ENCODE assay signal across 9 cellular contexts in the genomic region with DNA sequence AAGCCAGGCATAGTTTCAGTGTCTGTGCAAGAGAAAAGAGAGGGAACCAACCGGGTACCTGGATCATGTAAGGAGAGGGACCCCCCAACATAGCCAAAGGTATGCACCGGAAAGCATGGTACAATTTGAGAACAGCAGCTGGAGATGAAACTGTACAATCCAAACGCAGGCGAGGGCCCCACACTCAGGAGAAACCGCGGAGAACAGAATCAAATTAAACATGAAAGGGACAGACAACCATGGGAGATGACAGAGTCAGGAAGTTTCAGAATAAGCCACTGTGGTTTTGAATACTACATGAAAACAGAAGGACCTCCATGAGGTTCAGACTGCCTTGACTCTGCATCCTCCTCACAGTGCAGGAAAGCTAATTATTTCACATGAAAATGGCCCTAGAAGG.
DNase-seq lines count a peak whose midpoint lies in the region; ATAC-seq and TF ChIP-seq lines count a peak whose summit lies in the region.
"Had no signal": no experiment of that assay in that cellular context is flagged by ENCODE, and none has a peak within 500 bp of the region (broad histone marks: within the 10 kb centered on the region; RNA-seq: fewer than 3 reads in every experiment).

No MANE protein-coding gene starts in this region.

- peaks cover 9% of the 10 kb centered on the region for H3K4me1 ChIP-seq in GM23338 (ENCODE audit: insufficient read depth)
- H3K4me1 ChIP-seq in neural progenitor cell: peaks cover 39% of the 10 kb centered on the region
- H3K4me1 ChIP-seq: sigmoid colon had no signal

- no peaks in the 10 kb centered on the region for H4K20me1 ChIP-seq in GM23338 (replicated peaks; ENCODE audit: insufficient read depth)
- H4K20me1 ChIP-seq in neural progenitor cell (ENCODE audit: low read depth): no peaks in the 10 kb centered on the region

- no peaks in the 10 kb centered on the region for H3K9me2 ChIP-seq in GM23338 (ENCODE audit: insufficient read depth)

- no peak overlapping the region for H3K4me3 ChIP-seq in GM23338
- no peak overlapping the region for H3K4me3 ChIP-seq in neural progenitor cell
- H3K4me3 ChIP-seq: sigmoid colon had no signal

- no peak overlapping the region for H3K4me2 ChIP-seq in GM23338
- H3K4me2 ChIP-seq in neural progenitor cell: no peak overlapping the region

- H3K36me3 ChIP-seq in GM23338 (ENCODE audit: insufficient read depth) (no peaks in the 10 kb centered on the region), neural progenitor cell (no peaks in the 10 kb centered on the region)
- H3K36me3 ChIP-seq: sigmoid colon had no signal

- H3K4me1 Mint-ChIP-seq in GM23338 (peaks cover 24% of the 10 kb centered on the region), T-helper 17 cell (peaks cover 10% of the 10 kb centered on the region), neural progenitor cell (peaks cover 50% of the 10 kb centered on the region)

- DNase-seq in GM23338 (ENCODE audit: low spot score) (no peak), T-helper 17 cell (no peak), neural progenitor cell (ENCODE audit: low spot score) (no peak), middle frontal gyrus (ENCODE audit: extremely low spot score, low spot score) (no peak), NCI-H526 treated with DMSO at 0.1 percent for 48 hours (lab: John Stamatoyannopoulos, UW) (no peak)
- no peak for DNase-seq in stimulated activated naive CD4-positive, alpha-beta T cell treated with Interleukin-2 at 50 U/mL for 16 hours (lab: John Stamatoyannopoulos, UW)
- DNase-seq: NCI-H1048, sigmoid colon had no signal

- ATAC-seq in GM18502 (IDR thresholded peaks at IDR 0.05; ENCODE audit: poor library complexity, unreplicated experiment): peak; percentile 62
- no peak for ATAC-seq in GM23338
- peak; percentile 39 for ATAC-seq in T-helper 17 cell

- peak overlapping the region; percentile 66 for H3K27ac Mint-ChIP-seq in GM23338
- peak overlapping the region; percentile 39 for H3K27ac Mint-ChIP-seq in T-helper 17 cell
- H3K27ac Mint-ChIP-seq in neural progenitor cell: peak overlapping the region; percentile 57

- no peaks in the 10 kb centered on the region for H3K27me3 ChIP-seq in GM23338 (ENCODE audit: insufficient read depth)
- H3K27me3 ChIP-seq in neural progenitor cell: no peaks in the 10 kb centered on the region
- H3K27me3 ChIP-seq: sigmoid colon had no signal

- H3F3A ChIP-seq in GM23338 (replicated peaks; ENCODE audit: low read depth) (no peaks in the 10 kb centered on the region), neural progenitor cell (ENCODE audit: low read depth) (peaks cover 13% of the 10 kb centered on the region)

- peaks cover 4% of the 10 kb centered on the region for H3K27me3 Mint-ChIP-seq in GM23338 (ENCODE audit: insufficient read depth, low read depth, poor library complexity)
- peaks cover 17% of the 10 kb centered on the region for H3K27me3 Mint-ChIP-seq in T-helper 17 cell
- peaks cover 2% of the 10 kb centered on the region for H3K27me3 Mint-ChIP-seq in neural progenitor cell (ENCODE audit: insufficient read depth, low read depth)

- no peak overlapping the region for H3K9ac ChIP-seq in neural progenitor cell

- H3K79me2 ChIP-seq in GM23338 (replicated peaks; ENCODE audit: insufficient read depth) (no peaks in the 10 kb centered on the region), neural progenitor cell (ENCODE audit: low read depth) (no peaks in the 10 kb centered on the region)

- H3K9me3 ChIP-seq in T-helper 17 cell (ENCODE audit: control insufficient read depth, low read length, poor library complexity, severe bottlenecking) (no peaks in the 10 kb centered on the region), neural progenitor cell (ENCODE audit: low read depth) (no peaks in the 10 kb centered on the region)
- H3K9me3 ChIP-seq: sigmoid colon had no signal

- no peak for TF ChIP-seq CTCF in GM23338 (conservative IDR thresholded peaks at IDR 0.05; ENCODE audit: low read depth in 2 of 2)
- no peak for TF ChIP-seq CTCF in neural progenitor cell (IDR thresholded peaks at IDR 0.05)

- peak overlapping the region; percentile 79 for H2AFZ ChIP-seq in GM23338
- no peak overlapping the region for H2AFZ ChIP-seq in neural progenitor cell (replicated peaks)

- H3K4me3 Mint-ChIP-seq in GM23338: no peak overlapping the region
- no peak overlapping the region for H3K4me3 Mint-ChIP-seq in T-helper 17 cell
- H3K4me3 Mint-ChIP-seq in neural progenitor cell: no peak overlapping the region

- no peaks in the 10 kb centered on the region; the same call in 2 of the 3 replicates for H3K9me3 Mint-ChIP-seq in GM23338
- peaks cover 23% of the 10 kb centered on the region for H3K9me3 Mint-ChIP-seq in neural progenitor cell

- H3K36me3 Mint-ChIP-seq in GM23338 (ENCODE audit: low read depth): no peaks in the 10 kb centered on the region
- H3K36me3 Mint-ChIP-seq in T-helper 17 cell (ENCODE audit: low read depth): no peaks in the 10 kb centered on the region
- peaks cover 15% of the 10 kb centered on the region for H3K36me3 Mint-ChIP-seq in neural progenitor cell

- H3K27ac ChIP-seq in GM23338 (ENCODE audit: low read depth) (0 out of 2 replicates have a peak overlapping the region, but pooled peaks have one; percentile 12), neural progenitor cell (no peak overlapping the region)
- H3K27ac ChIP-seq: sigmoid colon had no signal

TF ChIP-seq in GM23338, 12 proteins besides CTCF, POLR2A, EP300 and RAD21 (continues in another document):
- TF ChIP-seq ZNF114 (CRISPR knock-in tag; IDR thresholded peaks at IDR 0.05) (no peak), NANOG (IDR thresholded peaks at IDR 0.05; ENCODE audit: borderline replicate concordance) (no peak)
- TF ChIP-seq, protein P1, sequence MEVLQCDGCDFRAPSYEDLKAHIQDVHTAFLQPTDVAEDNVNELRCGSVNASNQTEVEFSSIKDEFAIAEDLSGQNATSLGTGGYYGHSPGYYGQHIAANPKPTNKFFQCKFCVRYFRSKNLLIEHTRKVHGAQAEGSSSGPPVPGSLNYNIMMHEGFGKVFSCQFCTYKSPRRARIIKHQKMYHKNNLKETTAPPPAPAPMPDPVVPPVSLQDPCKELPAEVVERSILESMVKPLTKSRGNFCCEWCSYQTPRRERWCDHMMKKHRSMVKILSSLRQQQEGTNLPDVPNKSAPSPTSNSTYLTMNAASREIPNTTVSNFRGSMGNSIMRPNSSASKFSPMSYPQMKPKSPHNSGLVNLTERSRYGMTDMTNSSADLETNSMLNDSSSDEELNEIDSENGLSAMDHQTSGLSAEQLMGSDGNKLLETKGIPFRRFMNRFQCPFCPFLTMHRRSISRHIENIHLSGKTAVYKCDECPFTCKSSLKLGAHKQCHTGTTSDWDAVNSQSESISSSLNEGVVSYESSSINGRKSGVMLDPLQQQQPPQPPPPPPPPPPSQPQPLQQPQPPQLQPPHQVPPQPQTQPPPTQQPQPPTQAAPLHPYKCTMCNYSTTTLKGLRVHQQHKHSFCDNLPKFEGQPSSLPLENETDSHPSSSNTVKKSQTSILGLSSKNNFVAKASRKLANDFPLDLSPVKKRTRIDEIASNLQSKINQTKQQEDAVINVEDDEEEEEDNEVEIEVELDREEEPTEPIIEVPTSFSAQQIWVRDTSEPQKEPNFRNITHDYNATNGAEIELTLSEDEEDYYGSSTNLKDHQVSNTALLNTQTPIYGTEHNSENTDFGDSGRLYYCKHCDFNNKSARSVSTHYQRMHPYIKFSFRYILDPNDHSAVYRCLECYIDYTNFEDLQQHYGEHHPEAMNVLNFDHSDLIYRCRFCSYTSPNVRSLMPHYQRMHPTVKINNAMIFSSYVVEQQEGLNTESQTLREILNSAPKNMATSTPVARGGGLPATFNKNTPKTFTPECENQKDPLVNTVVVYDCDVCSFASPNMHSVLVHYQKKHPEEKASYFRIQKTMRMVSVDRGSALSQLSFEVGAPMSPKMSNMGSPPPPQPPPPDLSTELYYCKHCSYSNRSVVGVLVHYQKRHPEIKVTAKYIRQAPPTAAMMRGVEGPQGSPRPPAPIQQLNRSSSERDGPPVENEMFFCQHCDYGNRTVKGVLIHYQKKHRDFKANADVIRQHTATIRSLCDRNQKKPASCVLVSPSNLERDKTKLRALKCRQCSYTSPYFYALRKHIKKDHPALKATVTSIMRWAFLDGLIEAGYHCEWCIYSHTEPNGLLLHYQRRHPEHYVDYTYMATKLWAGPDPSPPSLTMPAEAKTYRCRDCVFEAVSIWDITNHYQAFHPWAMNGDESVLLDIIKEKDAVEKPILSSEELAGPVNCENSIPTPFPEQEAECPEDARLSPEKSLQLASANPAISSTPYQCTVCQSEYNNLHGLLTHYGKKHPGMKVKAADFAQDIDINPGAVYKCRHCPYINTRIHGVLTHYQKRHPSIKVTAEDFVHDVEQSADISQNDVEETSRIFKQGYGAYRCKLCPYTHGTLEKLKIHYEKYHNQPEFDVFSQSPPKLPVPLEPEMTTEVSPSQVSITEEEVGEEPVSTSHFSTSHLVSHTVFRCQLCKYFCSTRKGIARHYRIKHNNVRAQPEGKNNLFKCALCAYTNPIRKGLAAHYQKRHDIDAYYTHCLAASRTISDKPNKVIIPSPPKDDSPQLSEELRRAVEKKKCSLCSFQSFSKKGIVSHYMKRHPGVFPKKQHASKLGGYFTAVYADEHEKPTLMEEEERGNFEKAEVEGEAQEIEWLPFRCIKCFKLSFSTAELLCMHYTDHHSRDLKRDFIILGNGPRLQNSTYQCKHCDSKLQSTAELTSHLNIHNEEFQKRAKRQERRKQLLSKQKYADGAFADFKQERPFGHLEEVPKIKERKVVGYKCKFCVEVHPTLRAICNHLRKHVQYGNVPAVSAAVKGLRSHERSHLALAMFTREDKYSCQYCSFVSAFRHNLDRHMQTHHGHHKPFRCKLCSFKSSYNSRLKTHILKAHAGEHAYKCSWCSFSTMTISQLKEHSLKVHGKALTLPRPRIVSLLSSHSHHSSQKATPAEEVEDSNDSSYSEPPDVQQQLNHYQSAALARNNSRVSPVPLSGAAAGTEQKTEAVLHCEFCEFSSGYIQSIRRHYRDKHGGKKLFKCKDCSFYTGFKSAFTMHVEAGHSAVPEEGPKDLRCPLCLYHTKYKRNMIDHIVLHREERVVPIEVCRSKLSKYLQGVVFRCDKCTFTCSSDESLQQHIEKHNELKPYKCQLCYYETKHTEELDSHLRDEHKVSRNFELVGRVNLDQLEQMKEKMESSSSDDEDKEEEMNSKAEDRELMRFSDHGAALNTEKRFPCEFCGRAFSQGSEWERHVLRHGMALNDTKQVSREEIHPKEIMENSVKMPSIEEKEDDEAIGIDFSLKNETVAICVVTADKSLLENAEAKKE (CRISPR knock-in tag; IDR thresholded peaks at IDR 0.05): no peak
